ENCODE assay signal across 1 cellular context in genomic region chr19:45464861-45465427, GRCh38.
TF ChIP-seq lines count a peak whose summit lies in the region.

No MANE protein-coding gene starts in this region.

TF ChIP-seq in SK-N-SH, 30 proteins besides CTCF, POLR2A, EP300 and RAD21:
- TF ChIP-seq JUND (IDR thresholded peaks at IDR 0.05) (no peak), PBX3 (IDR thresholded peaks at IDR 0.05) (no peak), ZBTB33 (IDR thresholded peaks at IDR 0.05; ENCODE audit: borderline replicate concordance, low read depth) (no peak), REST (IDR thresholded peaks at IDR 0.05; ENCODE audit: low read depth, low read length) (no peak), EZH2phosphoT487 (IDR thresholded peaks at IDR 0.05; ENCODE audit: borderline replicate concordance, low read depth) (no peak)
